ENCODE assay signal across 21 cellular contexts in genomic region chr1:198295186-198295585, GRCh38.
A peak's percentile ranks its signal among the peaks of the same experiment; 100 is the strongest.
DNase-seq lines count a peak whose midpoint lies in the region; TF ChIP-seq lines count a peak whose summit lies in the region.
"Had no signal": no experiment of that assay in that cellular context is flagged by ENCODE, and none has a peak within 500 bp of the region (broad histone marks: within the 10 kb centered on the region; RNA-seq: fewer than 3 reads in every experiment).

No MANE protein-coding gene starts in this region.

- no peak for TF ChIP-seq POLR2A in prostate gland (IDR thresholded peaks at IDR 0.05)

- no peak overlapping the region for H2AK5ac ChIP-seq in neuronal stem cell (ENCODE audit: low read depth, low read length)

- intact Hi-C loops in prostate gland (cut with DNase I), result no loop called here

- no peak overlapping the region for H3K9ac ChIP-seq in neuronal stem cell (ENCODE audit: low read depth, low read length, poor library complexity)
- H3K9ac ChIP-seq: BLaER1 treated with 17β-estradiol and CSF1 and Interleukin-3, amounts not matched to agents 10 nM and 100 nM had no signal

- WGBS in neuronal stem cell (ENCODE audit: extremely low coverage in 2 of 2, insufficient read length in 2 of 2, insufficient replicate concordance in 1 of 2), 2 donors, result no CpG with 5 or more reads among the region's 8 CpGs
- WGBS in prostate gland, result 86% methylated on average over 8 of the region's 8 CpGs

- DNase-seq in LHCN-M2 (ENCODE audit: low read depth) (peak; percentile 27), myocyte (ENCODE audit: low read depth) (peak; percentile 22), neuronal stem cell (ENCODE audit: low spot score) (peak; percentile 24), prostate gland (ENCODE audit: low spot score) (no peak), HCEC 1CT (no peak), 8988T (no peak)
- DNase-seq in activated CD4-positive, alpha-beta T cell treated with anti-CD3 and anti-CD28 coated beads for 48 hours, result no peak
- DNase-seq: CD8-positive, alpha-beta T cell; DMS53; EL; NCI-H1417 treated with DMSO at 0.1 percent for 48 hours; NCI-H2029 treated with DMSO at 0.1 percent for 48 hours; NCI-H510A; NCI-H82; OCI-M1; RPMI8226; SHP77 treated with DMSO at 0.1 percent for 48 hours had no signal

- no peaks in the 10 kb centered on the region for H3K9me3 Mint-ChIP-seq in brain
- H3K9me3 Mint-ChIP-seq: CD8-positive, alpha-beta T cell had no signal

- peaks cover 4% of the 10 kb centered on the region for H3K36me3 Mint-ChIP-seq in brain

- H2BK120ac ChIP-seq in neuronal stem cell (ENCODE audit: low read depth, low read length), result no peak overlapping the region

- H3K4me3 ChIP-seq in neuronal stem cell (ENCODE audit: low read length in 2 of 2) (no peak overlapping the region), prostate gland (no peak overlapping the region)
- H3K4me3 ChIP-seq: BLaER1 treated with 17β-estradiol and CSF1 and Interleukin-3, amounts not matched to agents 10 nM and 100 nM; GM12878; HAP-1 had no signal

- no peak overlapping the region for H4K91ac ChIP-seq in neuronal stem cell (ENCODE audit: low read depth, low read length, poor library complexity)

- H3K27me3 Mint-ChIP-seq in brain, result no peaks in the 10 kb centered on the region

- H2AFZ ChIP-seq in neuronal stem cell (ENCODE audit: low read length), result peak overlapping the region; percentile 15

- H2BK12ac ChIP-seq in neuronal stem cell (ENCODE audit: low read length), result no peak overlapping the region

- peaks cover 67% of the 10 kb centered on the region for H3K4me1 Mint-ChIP-seq in brain

- H3K27ac ChIP-seq in neuronal stem cell (replicated peaks; ENCODE audit: low read length), result no peak overlapping the region
- H3K27ac ChIP-seq in prostate gland, result no peak overlapping the region
- H3K27ac ChIP-seq: BLaER1 treated with 17β-estradiol and CSF1 and Interleukin-3, amounts not matched to agents 10 nM and 100 nM had no signal

- no peak overlapping the region for H3K23ac ChIP-seq in neuronal stem cell (ENCODE audit: low read depth, low read length, poor library complexity)

- H3K14ac ChIP-seq in neuronal stem cell (ENCODE audit: low read length), result no peak overlapping the region

- no peak overlapping the region for H3K4ac ChIP-seq in neuronal stem cell (ENCODE audit: low read length)

- H3K9me3 ChIP-seq in neuronal stem cell (replicated peaks in 1 of 2; ENCODE audit: control insufficient read depth in 2 of 2, insufficient read depth in 1 of 2, low read depth in 1 of 2, low read length in 2 of 2), result peaks cover 0 to 3% of the 10 kb centered on the region in 2 donors
- no peaks in the 10 kb centered on the region for H3K9me3 ChIP-seq in prostate gland
- H3K9me3 ChIP-seq: BLaER1 treated with 17β-estradiol and CSF1 and Interleukin-3, amounts not matched to agents 10 nM and 100 nM; HAP-1 had no signal

- H3K27me3 ChIP-seq in neuronal stem cell (ENCODE audit: control insufficient read depth in 3 of 3, insufficient read depth in 3 of 3, low read depth in 1 of 3, low read length in 3 of 3) (no peaks in the 10 kb centered on the region), prostate gland (replicated peaks; ENCODE audit: insufficient read depth) (no peaks in the 10 kb centered on the region)
- H3K27me3 ChIP-seq: BLaER1 treated with 17β-estradiol and CSF1 and Interleukin-3, amounts not matched to agents 10 nM and 100 nM had no signal

- H2BK15ac ChIP-seq in neuronal stem cell (ENCODE audit: low read length), result no peak overlapping the region

- H3K4me1 ChIP-seq in neuronal stem cell (ENCODE audit: control insufficient read depth in 2 of 2, insufficient read depth in 1 of 2, low read depth in 1 of 2, low read length in 2 of 2) (peaks cover 9 to 57% of the 10 kb centered on the region in 2 donors), prostate gland (replicated peaks) (no peaks in the 10 kb centered on the region)

- no peaks in the 10 kb centered on the region for H3K79me1 ChIP-seq in neuronal stem cell (ENCODE audit: low read depth, low read length)

- H3K36me3 ChIP-seq in neuronal stem cell (replicated peaks in 1 of 2; ENCODE audit: control insufficient read depth in 2 of 2, insufficient read depth in 2 of 2, low read length in 2 of 2), result no peaks in the 10 kb centered on the region
- no peaks in the 10 kb centered on the region for H3K36me3 ChIP-seq in prostate gland
- H3K36me3 ChIP-seq: HAP-1 had no signal

- no peak overlapping the region for H3K18ac ChIP-seq in neuronal stem cell (ENCODE audit: low read length)

- H3K4me3 Mint-ChIP-seq in brain, result peak overlapping the region; percentile 66 to 84 (median 74)
- H3K4me3 Mint-ChIP-seq: CD8-positive, alpha-beta T cell had no signal

- TF ChIP-seq CTCF in brain (conservative IDR thresholded peaks at IDR 0.05) (no peak), prostate gland (IDR thresholded peaks at IDR 0.05) (no peak)

- H3K4me2 ChIP-seq in neuronal stem cell (ENCODE audit: insufficient read depth, low read length, poor library complexity, severe bottlenecking), result no peak overlapping the region
- H3K4me2 ChIP-seq: BLaER1 treated with 17β-estradiol and CSF1 and Interleukin-3, amounts not matched to agents 10 nM and 100 nM had no signal

- no peak overlapping the region for H4K8ac ChIP-seq in neuronal stem cell (ENCODE audit: low read depth, low read length)

- no peak overlapping the region for H2BK5ac ChIP-seq in neuronal stem cell (ENCODE audit: low read length)

- peak overlapping the region; percentile 18 to 93 (median 73) for H3K27ac Mint-ChIP-seq in brain
- H3K27ac Mint-ChIP-seq: CD8-positive, alpha-beta T cell had no signal

Comparison
In these comparisons a context has a peak if more than half of its experiments do, and no peak if none do; other contexts are left out.
1. DNase-seq: peak in LHCN-M2 (single experiment), myocyte (single experiment) and neuronal stem cell (single experiment); none in prostate gland (single experiment), HCEC 1CT (single experiment), activated CD4-positive, alpha-beta T cell treated with anti-CD3 and anti-CD28 coated beads for 48 hours (single experiment) and 8988T (single experiment).